ENCODE assay signal across 1 cellular context in the genomic region with DNA sequence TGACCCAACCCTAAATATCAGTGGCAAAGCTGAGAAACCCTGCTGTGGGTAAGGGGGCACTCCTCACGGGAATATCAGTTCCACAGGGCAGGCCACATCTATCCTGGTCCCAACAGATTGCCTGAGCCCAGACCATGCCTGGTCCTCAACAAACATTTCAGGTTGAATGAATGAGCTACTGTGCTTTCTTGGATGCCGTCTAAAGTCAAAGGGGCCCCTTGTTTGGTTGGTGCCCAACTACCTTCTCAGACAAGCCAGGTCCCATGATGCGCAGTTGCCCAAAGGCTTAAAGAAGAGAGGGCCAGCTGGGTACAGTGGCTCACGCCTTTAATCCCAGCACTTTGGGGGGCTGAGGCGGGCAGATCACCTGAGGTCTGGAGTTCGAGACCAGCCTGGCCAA.
TF ChIP-seq lines count a peak whose summit lies in the region.

No MANE protein-coding gene starts in this region.

TF ChIP-seq in HepG2, 621 proteins besides CTCF, POLR2A, EP300 and RAD21:
- no peak for TF ChIP-seq RBAK (CRISPR knock-in tag; IDR thresholded peaks at IDR 0.05)
- TF ChIP-seq IRF2 (CRISPR knock-in tag; IDR thresholded peaks at IDR 0.05), result no peak
- TF ChIP-seq ZNF234 (CRISPR knock-in tag; conservative IDR thresholded peaks at IDR 0.05), result no peak
- no peak for TF ChIP-seq ZNF788 (CRISPR knock-in tag; IDR thresholded peaks at IDR 0.05; ENCODE audit: borderline replicate concordance)
- TF ChIP-seq, protein P1, sequence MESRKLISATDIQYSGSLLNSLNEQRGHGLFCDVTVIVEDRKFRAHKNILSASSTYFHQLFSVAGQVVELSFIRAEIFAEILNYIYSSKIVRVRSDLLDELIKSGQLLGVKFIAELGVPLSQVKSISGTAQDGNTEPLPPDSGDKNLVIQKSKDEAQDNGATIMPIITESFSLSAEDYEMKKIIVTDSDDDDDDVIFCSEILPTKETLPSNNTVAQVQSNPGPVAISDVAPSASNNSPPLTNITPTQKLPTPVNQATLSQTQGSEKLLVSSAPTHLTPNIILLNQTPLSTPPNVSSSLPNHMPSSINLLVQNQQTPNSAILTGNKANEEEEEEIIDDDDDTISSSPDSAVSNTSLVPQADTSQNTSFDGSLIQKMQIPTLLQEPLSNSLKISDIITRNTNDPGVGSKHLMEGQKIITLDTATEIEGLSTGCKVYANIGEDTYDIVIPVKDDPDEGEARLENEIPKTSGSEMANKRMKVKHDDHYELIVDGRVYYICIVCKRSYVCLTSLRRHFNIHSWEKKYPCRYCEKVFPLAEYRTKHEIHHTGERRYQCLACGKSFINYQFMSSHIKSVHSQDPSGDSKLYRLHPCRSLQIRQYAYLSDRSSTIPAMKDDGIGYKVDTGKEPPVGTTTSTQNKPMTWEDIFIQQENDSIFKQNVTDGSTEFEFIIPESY (CRISPR knock-in tag; IDR thresholded peaks at IDR 0.05), result no peak
- no peak for TF ChIP-seq MIER2 (CRISPR knock-in tag; IDR thresholded peaks at IDR 0.05)
- no peak for TF ChIP-seq ZNF101 (CRISPR knock-in tag; IDR thresholded peaks at IDR 0.05; ENCODE audit: borderline replicate concordance, low read depth)
- no peak for TF ChIP-seq CEBPB (IDR thresholded peaks at IDR 0.05; ENCODE audit: borderline replicate concordance, low read depth, low read length)
- TF ChIP-seq ZNF577 (CRISPR knock-in tag; IDR thresholded peaks at IDR 0.05; ENCODE audit: borderline replicate concordance, low read depth), result no peak
- TF ChIP-seq ZNF441 (CRISPR knock-in tag; IDR thresholded peaks at IDR 0.05; ENCODE audit: borderline replicate concordance), result no peak
- TF ChIP-seq, protein P2, sequence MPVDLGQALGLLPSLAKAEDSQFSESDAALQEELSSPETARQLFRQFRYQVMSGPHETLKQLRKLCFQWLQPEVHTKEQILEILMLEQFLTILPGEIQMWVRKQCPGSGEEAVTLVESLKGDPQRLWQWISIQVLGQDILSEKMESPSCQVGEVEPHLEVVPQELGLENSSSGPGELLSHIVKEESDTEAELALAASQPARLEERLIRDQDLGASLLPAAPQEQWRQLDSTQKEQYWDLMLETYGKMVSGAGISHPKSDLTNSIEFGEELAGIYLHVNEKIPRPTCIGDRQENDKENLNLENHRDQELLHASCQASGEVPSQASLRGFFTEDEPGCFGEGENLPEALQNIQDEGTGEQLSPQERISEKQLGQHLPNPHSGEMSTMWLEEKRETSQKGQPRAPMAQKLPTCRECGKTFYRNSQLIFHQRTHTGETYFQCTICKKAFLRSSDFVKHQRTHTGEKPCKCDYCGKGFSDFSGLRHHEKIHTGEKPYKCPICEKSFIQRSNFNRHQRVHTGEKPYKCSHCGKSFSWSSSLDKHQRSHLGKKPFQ (CRISPR knock-in tag; IDR thresholded peaks at IDR 0.05; ENCODE audit: insufficient replicate concordance), result no peak
